In the genomic region with DNA sequence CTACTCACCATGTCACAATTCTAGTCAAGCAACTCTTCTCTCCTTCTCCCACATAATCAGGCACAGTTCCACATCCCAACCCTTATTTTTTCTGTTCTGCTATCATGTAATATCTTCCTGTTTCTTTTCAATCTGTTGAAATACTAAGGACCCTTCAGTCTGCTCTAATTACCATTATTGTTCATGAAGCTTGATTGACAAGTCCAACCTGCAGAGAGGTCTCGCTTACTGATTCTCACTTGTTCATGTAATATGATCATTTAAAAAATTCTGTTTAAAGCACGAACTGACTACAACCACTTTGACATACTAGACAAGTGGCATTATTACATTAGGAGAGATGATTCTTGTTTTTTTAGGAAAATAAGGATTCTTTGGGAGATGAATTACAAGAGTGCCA, we compare ENCODE assay signal across 37 cellular contexts.
"Had no signal": no experiment of that assay in that cellular context is flagged by ENCODE, and none has a peak within 500 bp of the region (broad histone marks: within the 10 kb centered on the region; RNA-seq: fewer than 3 reads in every experiment).

No MANE protein-coding gene starts in this region.

- H3K27me3 ChIP-seq: adrenal gland, ascending aorta, body of pancreas, brain microvascular endothelial cell, breast epithelium, cardiac muscle cell had no signal

- H3K4me1 ChIP-seq: adrenal gland, ascending aorta, body of pancreas, breast epithelium had no signal

- H3K4me1 Mint-ChIP-seq: activated naive CD4-positive, alpha-beta T cell treated with anti-CD3 and anti-CD28 coated beads, Interleukin-2, amount 10 ng/mL, durations not matched to agents 7 days and 5 days; activated naive CD4-positive, alpha-beta T cell treated with anti-CD3 and anti-CD28 coated beads, Interleukin-2, amount 50 U/mL, for 24 hours; activated naive CD8-positive, alpha-beta T cell treated with anti-CD3 and anti-CD28 coated beads for 36 hours; activated naive CD8-positive, alpha-beta T cell treated with anti-CD3 and anti-CD28 coated beads, Interleukin-2, amount 10 ng/mL, durations not matched to agents 7 days and 5 days; activated naive CD8-positive, alpha-beta T cell treated with anti-CD3 and anti-CD28 coated beads, Interleukin-2, amount 50 U/mL, for 24 hours; activated T-helper 17 cell treated with anti-CD3 and anti-CD28 coated beads, Interleukin-2, amount 50 U/mL, for 72 hours; brain; central memory CD8-positive, alpha-beta T cell had no signal

- H3K27me3 Mint-ChIP-seq: brain had no signal

- H3K9me3 Mint-ChIP-seq: activated naive CD4-positive, alpha-beta T cell treated with anti-CD3 and anti-CD28 coated beads, Interleukin-2, amount 10 ng/mL, durations not matched to agents 7 days and 5 days; activated naive CD8-positive, alpha-beta T cell treated with anti-CD3 and anti-CD28 coated beads for 36 hours; activated naive CD8-positive, alpha-beta T cell treated with anti-CD3 and anti-CD28 coated beads, Interleukin-2, amount 10 ng/mL, durations not matched to agents 7 days and 5 days; activated T-cell treated with anti-CD3 and anti-CD28 coated beads, Interleukin-2, amount 50 U/mL, for 4 hours; activated T-helper 1 cell treated with anti-CD3 and anti-CD28 coated beads, Interleukin-12 subunit alpha, Interleukin-12 subunit beta, Interleukin-2, Interleukin-4 antibody, amounts not matched to agents 30 ng/mL and 10 ng/mL and 1 ng/mL, durations not matched to agents 14 hours and 24 hours and 36 hours; activated T-helper 17 cell treated with anti-CD3 and anti-CD28 coated beads, Interleukin-2, amount 50 U/mL, for 72 hours; activated T-helper 2 cell treated with anti-CD3 and anti-CD28 coated beads, Interferon-gamma antibody, Interleukin-2, Interleukin-4, amounts not matched to agents 10 μg/mL and 5 μg/mL and 100 μg/mL, durations not matched to agents 14 hours and 24 hours and 36 hours had no signal

- H3K4me3 Mint-ChIP-seq: activated naive CD4-positive, alpha-beta T cell treated with anti-CD3 and anti-CD28 coated beads for 36 hours; activated naive CD4-positive, alpha-beta T cell treated with anti-CD3 and anti-CD28 coated beads, Interleukin-2, amount 10 ng/mL, durations not matched to agents 7 days and 5 days; activated naive CD4-positive, alpha-beta T cell treated with anti-CD3 and anti-CD28 coated beads, Interleukin-2, amount 50 U/mL, for 24 hours; activated naive CD8-positive, alpha-beta T cell; activated naive CD8-positive, alpha-beta T cell treated with anti-CD3 and anti-CD28 coated beads for 36 hours; activated naive CD8-positive, alpha-beta T cell treated with anti-CD3 and anti-CD28 coated beads, Interleukin-2, amount 10 ng/mL, durations not matched to agents 7 days and 5 days; activated naive CD8-positive, alpha-beta T cell treated with anti-CD3 and anti-CD28 coated beads, Interleukin-2, amount 50 U/mL, for 24 hours; activated T-cell treated with anti-CD3 and anti-CD28 coated beads, Interleukin-2, amount 50 U/mL, for 24 hours; activated T-cell treated with anti-CD3 and anti-CD28 coated beads, Interleukin-2, amount 50 U/mL, for 4 hours; activated T-cell treated with anti-CD3 and anti-CD28 coated beads, Interleukin-2, amount 50 U/mL, for 72 hours; activated T-helper 1 cell treated with anti-CD3 and anti-CD28 coated beads, Interleukin-12 subunit alpha, Interleukin-12 subunit beta, Interleukin-2, Interleukin-4 antibody, amounts not matched to agents 30 ng/mL and 10 ng/mL and 1 ng/mL, durations not matched to agents 14 hours and 24 hours and 36 hours; activated T-helper 17 cell treated with anti-CD3 and anti-CD28 coated beads, Interleukin-2, amount 50 U/mL, for 72 hours; brain; central memory CD8-positive, alpha-beta T cell had no signal

- H3K36me3 ChIP-seq: adrenal gland, ascending aorta, brain microvascular endothelial cell, breast epithelium, cardiac muscle cell had no signal

- H3K4me3 ChIP-seq: adrenal gland, ascending aorta, body of pancreas, breast epithelium, cardiac muscle cell had no signal

- ATAC-seq: activated naive CD4-positive, alpha-beta T cell treated with anti-CD3 and anti-CD28 coated beads, Interleukin-2, amount 50 U/mL, for 72 hours; activated naive CD8-positive, alpha-beta T cell treated with anti-CD3 and anti-CD28 coated beads, Interleukin-2, amount 50 U/mL, for 24 hours; activated T-cell treated with anti-CD3 and anti-CD28 coated beads, Interleukin-2, amount 50 U/mL, for 4 hours; activated T-cell treated with anti-CD3 and anti-CD28 coated beads, Interleukin-2, amount 50 U/mL, for 72 hours; activated T-helper 17 cell treated with anti-CD3 and anti-CD28 coated beads, Interleukin-2, amount 50 U/mL, for 72 hours; body of pancreas had no signal

- H3K27ac ChIP-seq: adrenal gland, ascending aorta, body of pancreas, brain microvascular endothelial cell, breast epithelium, cardiac muscle cell had no signal

- DNase-seq: activated effector memory CD4-positive, alpha-beta T cell treated with anti-CD3 and anti-CD28 coated beads, Interleukin-2, amount 50 U/mL, for 16 hours; activated effector memory CD4-positive, alpha-beta T cell treated with Interleukin-2 at 50 U/mL for 16 hours; activated gamma-delta T cell; activated gamma-delta T cell treated with Interleukin-2 at 50 U/mL for 16 hours; activated naive CD4-positive, alpha-beta T cell; activated naive CD4-positive, alpha-beta T cell treated with anti-CD3 and anti-CD28 coated beads for 36 hours; activated naive CD4-positive, alpha-beta T cell treated with anti-CD3 and anti-CD28 coated beads, Interleukin-2, amount 10 ng/mL, durations not matched to agents 7 days and 5 days; activated naive CD4-positive, alpha-beta T cell treated with anti-CD3 and anti-CD28 coated beads, Interleukin-2, amount 50 U/mL, for 16 hours; activated naive CD4-positive, alpha-beta T cell treated with Interleukin-2 at 50 U/mL for 16 hours; activated naive CD8-positive, alpha-beta T cell treated with anti-CD3 and anti-CD28 coated beads for 36 hours; activated naive CD8-positive, alpha-beta T cell treated with anti-CD3 and anti-CD28 coated beads, Interleukin-2, amount 10 ng/mL, durations not matched to agents 7 days and 5 days; activated naive CD8-positive, alpha-beta T cell treated with anti-CD3 and anti-CD28 coated beads, Interleukin-2, amount 50 U/mL, for 24 hours; activated T-cell treated with anti-CD3 and anti-CD28 coated beads, Interleukin-2, amount 50 U/mL, for 1 hour; activated T-cell treated with anti-CD3 and anti-CD28 coated beads, Interleukin-2, amount 50 U/mL, for 24 hours; activated T-cell treated with anti-CD3 and anti-CD28 coated beads, Interleukin-2, amount 50 U/mL, for 4 hours; activated T-cell treated with anti-CD3 and anti-CD28 coated beads, Interleukin-2, amount 50 U/mL, for 48 hours; activated T-cell treated with anti-CD3 and anti-CD28 coated beads, Interleukin-2, amount 50 U/mL, for 72 hours; adrenal gland; amniotic stem cell; amygdala; anterior cingulate cortex; body of pancreas; brain microvascular endothelial cell; caudate nucleus; central memory CD4-positive, alpha-beta T cell; cerebellar nuclear complex had no signal

- H3K27ac Mint-ChIP-seq: activated naive CD4-positive, alpha-beta T cell treated with anti-CD3 and anti-CD28 coated beads for 36 hours; activated naive CD4-positive, alpha-beta T cell treated with anti-CD3 and anti-CD28 coated beads, Interleukin-2, amount 10 ng/mL, durations not matched to agents 7 days and 5 days; activated naive CD4-positive, alpha-beta T cell treated with anti-CD3 and anti-CD28 coated beads, Interleukin-2, amount 50 U/mL, for 24 hours; activated naive CD4-positive, alpha-beta T cell treated with anti-CD3 and anti-CD28 coated beads, Interleukin-2, amount 50 U/mL, for 72 hours; activated naive CD8-positive, alpha-beta T cell; activated naive CD8-positive, alpha-beta T cell treated with anti-CD3 and anti-CD28 coated beads for 36 hours; activated naive CD8-positive, alpha-beta T cell treated with anti-CD3 and anti-CD28 coated beads, Interleukin-2, amount 10 ng/mL, durations not matched to agents 7 days and 5 days; activated naive CD8-positive, alpha-beta T cell treated with anti-CD3 and anti-CD28 coated beads, Interleukin-2, amount 50 U/mL, for 24 hours; activated T-cell treated with anti-CD3 and anti-CD28 coated beads, Interleukin-2, amount 50 U/mL, for 24 hours; activated T-cell treated with anti-CD3 and anti-CD28 coated beads, Interleukin-2, amount 50 U/mL, for 72 hours; activated T-helper 1 cell treated with anti-CD3 and anti-CD28 coated beads, Interleukin-12 subunit alpha, Interleukin-12 subunit beta, Interleukin-2, Interleukin-4 antibody, amounts not matched to agents 30 ng/mL and 10 ng/mL and 1 ng/mL, durations not matched to agents 14 hours and 24 hours and 36 hours; activated T-helper 17 cell treated with anti-CD3 and anti-CD28 coated beads, Interleukin-2, amount 50 U/mL, for 72 hours; activated T-helper 2 cell treated with anti-CD3 and anti-CD28 coated beads, Interferon-gamma antibody, Interleukin-2, Interleukin-4, amounts not matched to agents 10 μg/mL and 5 μg/mL and 100 μg/mL, durations not matched to agents 14 hours and 24 hours and 36 hours; brain had no signal

- H3K36me3 Mint-ChIP-seq: activated naive CD4-positive, alpha-beta T cell treated with anti-CD3 and anti-CD28 coated beads, Interleukin-2, amount 10 ng/mL, durations not matched to agents 7 days and 5 days; activated naive CD4-positive, alpha-beta T cell treated with anti-CD3 and anti-CD28 coated beads, Interleukin-2, amount 50 U/mL, for 24 hours; activated naive CD8-positive, alpha-beta T cell treated with anti-CD3 and anti-CD28 coated beads for 36 hours; activated naive CD8-positive, alpha-beta T cell treated with anti-CD3 and anti-CD28 coated beads, Interleukin-2, amount 10 ng/mL, durations not matched to agents 7 days and 5 days; brain had no signal

- H3K9me3 ChIP-seq: adrenal gland, ascending aorta, body of pancreas had no signal
